In the genomic region with DNA sequence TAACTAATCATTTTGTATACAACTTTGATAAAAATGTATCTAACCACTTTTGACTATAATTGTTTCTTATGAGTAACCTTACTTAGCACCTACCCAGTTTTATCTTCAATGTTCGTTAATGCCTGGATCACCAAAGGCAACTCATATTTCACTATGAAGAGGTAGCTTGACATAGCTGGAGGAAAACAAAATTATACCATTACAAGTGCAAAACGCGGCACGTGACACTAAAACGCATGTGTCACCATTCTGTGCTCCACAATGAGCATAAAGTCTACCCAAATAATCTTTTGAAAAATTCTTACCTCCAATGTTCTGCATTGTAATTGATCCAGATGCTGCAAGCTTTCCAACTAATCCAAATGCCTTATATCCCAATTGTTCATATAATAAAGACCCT, we compare ENCODE assay signal across 11 cellular contexts. TPM values are rescaled to one million over a fixed set of nuclear protein-coding genes. Genes with fewer than 3 reads are reported as not detected.
DNase-seq lines count a peak whose midpoint lies in the region; ATAC-seq and TF ChIP-seq lines count a peak whose summit lies in the region.
"Had no signal": no experiment of that assay in that cellular context is flagged by ENCODE, and none has a peak within 500 bp of the region (broad histone marks: within the 10 kb centered on the region; RNA-seq: fewer than 3 reads in every experiment).

No MANE protein-coding gene starts in this region.

- H2BK120ac ChIP-seq in trophoblast cell (ENCODE audit: insufficient read depth, low read length, poor library complexity), result no peak overlapping the region

- H2BK12ac ChIP-seq in trophoblast cell (ENCODE audit: low read length), result no peak overlapping the region

- ATAC-seq in right cardiac atrium (no peak), left ventricle myocardium superior (no peak), HG03342 (IDR thresholded peaks at IDR 0.05; ENCODE audit: unreplicated experiment) (no peak)
- ATAC-seq in natural killer cell treated with Interleukin-12 subunit alpha and Interleukin-12 subunit beta and Interleukin-15 and Interleukin-18, amount 100 ng/mL, for 72 hours, result no peak

- peak overlapping the region; percentile 64 for H3K4me3 Mint-ChIP-seq in natural killer cell treated with Interleukin-12 subunit alpha and Interleukin-12 subunit beta and Interleukin-15 and Interleukin-18, amount 100 ng/mL, for 72 hours

- no peak overlapping the region for H3K14ac ChIP-seq in trophoblast cell (ENCODE audit: low read length)

- no peak overlapping the region for H3K27ac ChIP-seq in right cardiac atrium (ENCODE audit: low read length)
- no peak overlapping the region for H3K27ac ChIP-seq in trophoblast cell (ENCODE audit: low read depth, low read length)
- H3K27ac ChIP-seq: SJSA1 had no signal

- no peak for TF ChIP-seq CTCF in cardiac fibroblast (IDR thresholded peaks at IDR 0.05; ENCODE audit: low read depth, low read length)

- intact Hi-C loops in right cardiac atrium (cut with DNase I), result no loop called here
- intact Hi-C loops in left ventricle myocardium superior (cut with micrococcal nuclease), result loop anchor here (5.0 kb wide), 1 partner anchor 301 kb away; no protein-coding TSS in a partner anchor

- no peak for DNase-seq in right cardiac atrium
- no peak for DNase-seq in left ventricle myocardium superior
- DNase-seq in cardiac fibroblast (ENCODE audit: low read depth in 2 of 2), result peak in 1 of 2 donors; percentile 40
- DNase-seq in natural killer cell treated with Interleukin-12 subunit alpha and Interleukin-12 subunit beta and Interleukin-15 and Interleukin-18, amount 100 ng/mL, for 72 hours (ENCODE audit: low spot score), result no peak
- DNase-seq in trophoblast cell, result no peak
- DNase-seq in NCI-H2081 treated with DMSO at 0.1 percent for 48 hours (lab: John Stamatoyannopoulos, UW), result no peak
- DNase-seq in NCI-H446 treated with DMSO at 0.1 percent for 48 hours (lab: John Stamatoyannopoulos, UW), result no peak
- DNase-seq: NCI-H226 had no signal

- H3K79me1 ChIP-seq in trophoblast cell (ENCODE audit: low read length), result peaks cover 6% of the 10 kb centered on the region

- H4K12ac ChIP-seq in trophoblast cell (ENCODE audit: low read depth, low read length), result no peak overlapping the region

- no peak overlapping the region for H2BK5ac ChIP-seq in trophoblast cell (ENCODE audit: low read depth, low read length, poor library complexity)

- H3K4ac ChIP-seq in trophoblast cell (ENCODE audit: low read depth, low read length), result no peak overlapping the region

- H3K4me1 ChIP-seq in right cardiac atrium (ENCODE audit: control insufficient read depth, insufficient read depth, low read length) (peaks cover 6% of the 10 kb centered on the region), trophoblast cell (ENCODE audit: control insufficient read depth in 1 of 2, insufficient read depth in 2 of 2, low read length in 2 of 2) (no peaks in the 10 kb centered on the region)

- H3K9me3 ChIP-seq in right cardiac atrium (ENCODE audit: control insufficient read depth, low read length) (no peaks in the 10 kb centered on the region), trophoblast cell (ENCODE audit: insufficient read depth, low read depth, low read length) (no peaks in the 10 kb centered on the region)
- H3K9me3 ChIP-seq: SJSA1 had no signal

- H3K36me3 Mint-ChIP-seq in natural killer cell treated with Interleukin-12 subunit alpha and Interleukin-12 subunit beta and Interleukin-15 and Interleukin-18, amount 100 ng/mL, for 72 hours, result peaks cover 75% of the 10 kb centered on the region

- peaks cover 9% of the 10 kb centered on the region for H3K79me2 ChIP-seq in trophoblast cell (ENCODE audit: control insufficient read depth, insufficient read depth, low read length, poor library complexity)

- H3K23ac ChIP-seq in trophoblast cell (ENCODE audit: low read length), result no peak overlapping the region

- no peak overlapping the region for H2AK5ac ChIP-seq in trophoblast cell (ENCODE audit: low read length)

- H4K8ac ChIP-seq in trophoblast cell (ENCODE audit: low read depth, low read length), result no peak overlapping the region

- H4K91ac ChIP-seq in trophoblast cell (ENCODE audit: low read depth, low read length), result no peak overlapping the region

- H3K4me2 ChIP-seq in trophoblast cell (ENCODE audit: low read length), result no peak overlapping the region

- no peak overlapping the region for H3K18ac ChIP-seq in trophoblast cell (ENCODE audit: low read length)

- no peak overlapping the region for H3K9ac ChIP-seq in trophoblast cell (ENCODE audit: low read length)

- H3K27me3 ChIP-seq in right cardiac atrium (ENCODE audit: control insufficient read depth, insufficient read depth) (no peaks in the 10 kb centered on the region), trophoblast cell (ENCODE audit: insufficient read depth, low read length) (no peaks in the 10 kb centered on the region)
- H3K27me3 ChIP-seq: SJSA1 had no signal

- H3K36me3 ChIP-seq in trophoblast cell (ENCODE audit: control insufficient read depth in 1 of 2, insufficient read depth in 2 of 2, low read length in 2 of 2), result peaks cover 11 to 40% of the 10 kb centered on the region in 2 experiments

- WGBS in right cardiac atrium, result 61% methylated on average over 5 of the region's 5 CpGs
- WGBS in trophoblast cell (ENCODE audit: extremely low coverage, insufficient coverage, insufficient read length), result no CpG with 5 or more reads among the region's 5 CpGs

- no peaks in the 10 kb centered on the region for H3K27me3 Mint-ChIP-seq in natural killer cell treated with Interleukin-12 subunit alpha and Interleukin-12 subunit beta and Interleukin-15 and Interleukin-18, amount 100 ng/mL, for 72 hours
- H3K27me3 Mint-ChIP-seq: central memory CD8-positive, alpha-beta T cell had no signal

- peak overlapping the region in 1 of 2 donors; percentile 83 for H3K27ac Mint-ChIP-seq in natural killer cell treated with Interleukin-12 subunit alpha and Interleukin-12 subunit beta and Interleukin-15 and Interleukin-18, amount 100 ng/mL, for 72 hours

- peaks cover 68 to 71% of the 10 kb centered on the region in 2 donors for H3K4me1 Mint-ChIP-seq in natural killer cell treated with Interleukin-12 subunit alpha and Interleukin-12 subunit beta and Interleukin-15 and Interleukin-18, amount 100 ng/mL, for 72 hours (ENCODE audit: low read depth in 2 of 2)

- H3K9me3 Mint-ChIP-seq in natural killer cell treated with Interleukin-12 subunit alpha and Interleukin-12 subunit beta and Interleukin-15 and Interleukin-18, amount 100 ng/mL, for 72 hours, result no peaks in the 10 kb centered on the region
- H3K9me3 Mint-ChIP-seq: central memory CD8-positive, alpha-beta T cell had no signal

- peak overlapping the region; percentile 87 for H3K4me3 ChIP-seq in right cardiac atrium (ENCODE audit: low read length)
- H3K4me3 ChIP-seq in cardiac fibroblast (replicated peaks in 1 of 2; ENCODE audit: low read depth in 2 of 2, low read length in 2 of 2), result peak overlapping the region; percentile 18 to 92
- no peak overlapping the region for H3K4me3 ChIP-seq in trophoblast cell (ENCODE audit: low read depth, low read length)
- H3K4me3 ChIP-seq: SJSA1 had no signal

- H2AFZ ChIP-seq in trophoblast cell (ENCODE audit: insufficient read depth, low read length, poor library complexity), result no peak overlapping the region

RNA-seq across cellular contexts. Expression of a gene that starts 5.8 kb away (rescaled TPM):
- total RNA-seq in right cardiac atrium (100 to 1,000 TPM in 3 of 4 donors, 10 to 100 TPM in 1; 87.3 to 143 (median 115) TPM), left ventricle myocardium superior (165 TPM)
- polyA plus RNA-seq in right cardiac atrium, result 69.5 TPM
- 100 to 1,000 TPM; 129 to 192 TPM for total RNA-seq in natural killer cell treated with Interleukin-12 subunit alpha and Interleukin-12 subunit beta and Interleukin-15 and Interleukin-18, amount 100 ng/mL, for 72 hours
- 849 and 857 TPM in 2 replicates for polyA plus RNA-seq in trophoblast cell (2013)
